Comparison of ENCODE assay signal across 24 cellular contexts in the genomic region with DNA sequence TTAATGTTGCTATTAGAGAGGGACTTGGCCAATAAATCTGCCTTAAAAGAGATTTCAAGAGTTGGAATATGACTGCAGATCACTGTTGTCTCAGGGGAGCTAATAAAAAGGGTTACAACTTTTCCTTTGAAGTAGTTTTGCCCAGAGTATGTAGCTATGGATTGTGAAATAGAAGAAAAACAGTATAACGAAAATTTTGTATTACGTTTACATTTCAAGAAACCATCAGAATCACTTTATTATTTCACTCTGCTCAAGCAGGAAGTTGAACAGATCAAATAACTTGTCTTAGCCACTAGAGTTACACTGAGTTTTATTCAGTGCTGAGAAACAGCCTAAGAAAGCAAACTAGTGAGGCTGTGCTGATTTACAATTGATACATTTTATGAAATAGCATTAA. TPM values are rescaled to one million over a fixed set of nuclear protein-coding genes. Genes with fewer than 3 reads are reported as not detected.
A peak's percentile ranks its signal among the peaks of the same experiment; 100 is the strongest.
DNase-seq lines count a peak whose midpoint lies in the region; ATAC-seq, FAIRE-seq and TF ChIP-seq lines count a peak whose summit lies in the region.
"Had no signal": no experiment of that assay in that cellular context is flagged by ENCODE, and none has a peak within 500 bp of the region (broad histone marks: within the 10 kb centered on the region; RNA-seq: fewer than 3 reads in every experiment).

No MANE protein-coding gene starts in this region.

- RAD21 ChIA-PET in GM12878 (lab: Charles Lee; ENCODE audit: unreplicated experiment), result no interaction called here

- H3K4me3 ChIP-seq in GM12878 (no peak overlapping the region), hepatocyte (no peak overlapping the region)
- H3K4me3 ChIP-seq: Peyer's patch, SJSA1 had no signal

- H3K27ac ChIP-seq in GM12878 (ENCODE audit: control insufficient read depth, insufficient read depth), result no peak overlapping the region
- no peak overlapping the region for H3K27ac ChIP-seq in hepatocyte
- H3K27ac ChIP-seq: HL-60, Peyer's patch, SJSA1 had no signal

- CTCF ChIA-PET in GM12878 (lab: Yijun Ruan, JAX), result no interaction called here

- no peaks in the 10 kb centered on the region for H3K9me2 ChIP-seq in hepatocyte (replicated peaks; ENCODE audit: insufficient read depth)

- no peak overlapping the region for H3K4me3 Mint-ChIP-seq in activated naive CD4-positive, alpha-beta T cell treated with anti-CD3 and anti-CD28 coated beads, Interleukin-2, amount 50 U/mL, for 24 hours
- H3K4me3 Mint-ChIP-seq: CD4-positive, alpha-beta memory T cell had no signal

- TF ChIP-seq CTCF in GM12878 (IDR thresholded peaks at IDR 0.05 in 2 of 3, conservative IDR thresholded peaks at IDR 0.05 in 1 of 3; ENCODE audit: control insufficient read depth in 2 of 3, extremely low read depth in 1 of 3, insufficient read depth in 1 of 3, low read depth in 3 of 3, low read length in 3 of 3) (no peak), hepatocyte (IDR thresholded peaks at IDR 0.05; ENCODE audit: poor library complexity) (no peak)

- no peak overlapping the region for H3K9ac ChIP-seq in GM12878 (ENCODE audit: control insufficient read depth, insufficient read depth, low read length)

- H3K9me3 ChIP-seq in GM12878 (replicated peaks; ENCODE audit: control insufficient read depth, insufficient read depth, low read length) (peaks cover 4% of the 10 kb centered on the region; the same call in 2 of the 3 replicates), hepatocyte (ENCODE audit: low read depth) (no peaks in the 10 kb centered on the region)
- H3K9me3 ChIP-seq: Peyer's patch, SJSA1 had no signal

- no peak for ATAC-seq in GM12878

- H3K36me3 ChIP-seq in GM12878 (ENCODE audit: control insufficient read depth in 2 of 2, insufficient read depth in 2 of 2, low read length in 1 of 2) (no peaks in the 10 kb centered on the region), hepatocyte (replicated peaks; ENCODE audit: insufficient read depth, low read depth) (no peaks in the 10 kb centered on the region)
- H3K36me3 ChIP-seq: Peyer's patch, SJSA1 had no signal

- H3K27me3 ChIP-seq in GM12878 (replicated peaks in 1 of 2; ENCODE audit: control insufficient read depth in 2 of 2, insufficient read depth in 2 of 2, low read length in 1 of 2), result no peaks in the 10 kb centered on the region
- H3K27me3 ChIP-seq in hepatocyte, result peaks cover 10% of the 10 kb centered on the region
- H3K27me3 ChIP-seq: Peyer's patch, SJSA1 had no signal

- no peak for FAIRE-seq in GM12878 (lab: Jason Lieb, UNC)
- no peak for FAIRE-seq in GM12892 (lab: Jason Lieb, UNC)
- FAIRE-seq: A204.1, GM12891, GM18507 had no signal

- no peaks in the 10 kb centered on the region for H3K36me3 Mint-ChIP-seq in activated naive CD4-positive, alpha-beta T cell treated with anti-CD3 and anti-CD28 coated beads, Interleukin-2, amount 50 U/mL, for 24 hours
- H3K36me3 Mint-ChIP-seq: CD4-positive, alpha-beta memory T cell had no signal

- H3K4me2 ChIP-seq in GM12878 (ENCODE audit: control insufficient read depth, insufficient read depth) (no peak overlapping the region), hepatocyte (no peak overlapping the region)

- DNase-seq in activated naive CD4-positive, alpha-beta T cell treated with anti-CD3 and anti-CD28 coated beads, Interleukin-2, amount 50 U/mL, for 16 hours, result no peak
- DNase-seq in GM12878 (ENCODE audit: low read depth, low spot score), result no peak
- DNase-seq in left kidney (ENCODE audit: low read depth, low spot score), result peak; percentile 7
- no peak for DNase-seq in GM12892 (ENCODE audit: insufficient read length)
- no peak for DNase-seq in effector CD8-positive, alpha-beta T cell (lab: John Stamatoyannopoulos, UW)
- DNase-seq in stimulated activated CD4-positive, alpha-beta T cell treated with anti-CD3 and anti-CD28 coated beads, Interleukin-4, amount 100 ng/mL, for 24 hours, result no peak
- DNase-seq in hepatocyte (ENCODE audit: low spot score), result no peak
- DNase-seq: CD4-positive, alpha-beta memory T cell; DMS153; EL; H7; NCI-H1105 treated with DMSO at 0.1 percent for 48 hours; NCI-H1694; NCI-H2081 treated with DMSO at 0.1 percent for 48 hours; NCI-H446 treated with DMSO at 0.1 percent for 48 hours; Peyer's patch had no signal

- POLR2A ChIA-PET in GM12878 (lab: Charles Lee), result interaction anchor here (0.9 to 1.6 kb wide), 3 partner anchors 10 to 72 kb away, joined by 3 to 5 read pairs (median 3); a partner anchor contains a TSS

- H3K4me1 Mint-ChIP-seq in activated naive CD4-positive, alpha-beta T cell treated with anti-CD3 and anti-CD28 coated beads, Interleukin-2, amount 50 U/mL, for 24 hours, result peaks cover 18% of the 10 kb centered on the region

- intact Hi-C loops in GM12878 (cut with micrococcal nuclease; ENCODE audit: unreplicated experiment), result no loop called here

- H2AFZ ChIP-seq in GM12878 (ENCODE audit: control insufficient read depth, low read depth, low read length) (peak overlapping the region; percentile 8; the same call in 1 of the 2 replicates), hepatocyte (no peak overlapping the region)

- TF ChIP-seq RAD21 in GM12878 (IDR thresholded peaks at IDR 0.05; ENCODE audit: insufficient read depth, low read depth, low read length), result no peak

- TF ChIP-seq EP300 in GM12878 (IDR thresholded peaks at IDR 0.05; ENCODE audit: borderline replicate concordance in 1 of 2, control insufficient read depth in 1 of 2, low read depth in 2 of 2, low read length in 2 of 2), result no peak

- H3K79me2 ChIP-seq in GM12878 (ENCODE audit: control insufficient read depth, insufficient read depth, low read length) (peaks cover 11% of the 10 kb centered on the region), hepatocyte (peaks cover 16% of the 10 kb centered on the region)

- no peaks in the 10 kb centered on the region for H3K9me3 Mint-ChIP-seq in activated naive CD4-positive, alpha-beta T cell treated with anti-CD3 and anti-CD28 coated beads, Interleukin-2, amount 50 U/mL, for 24 hours

- H3K4me1 ChIP-seq in GM12878 (ENCODE audit: control insufficient read depth, insufficient read depth, low read length), result no peaks in the 10 kb centered on the region
- H3K4me1 ChIP-seq in hepatocyte (ENCODE audit: insufficient read depth), result peaks cover 6% of the 10 kb centered on the region

- WGBS in GM12878 (ENCODE audit: insufficient coverage, insufficient replicate concordance, low lambda C conversion rate, missing lambda C conversion rate), result 32% methylated on average over 2 of the region's 2 CpGs
- 53% methylated on average over 2 of the region's 2 CpGs for WGBS in hepatocyte (ENCODE audit: low lambda C conversion rate, missing lambda C conversion rate)

- SMC1A ChIA-PET in GM12878 (lab: Charles Lee; ENCODE audit: uncharacterized antibody, unreplicated experiment), result interaction anchor here (1.2 to 1.6 kb wide), 3 partner anchors 10 to 17 kb away, joined by 3 to 6 read pairs (median 4); a partner anchor contains a TSS

- no TSS peak for BruUV-seq in GM12878 (replicated peaks; lab: Mats Ljungman, UMichigan)

- no peaks in the 10 kb centered on the region for H4K20me1 ChIP-seq in GM12878 (ENCODE audit: control insufficient read depth, insufficient read depth)
- H4K20me1 ChIP-seq in hepatocyte (ENCODE audit: insufficient read depth, poor library complexity, severe bottlenecking), result no peaks in the 10 kb centered on the region

- no peak for TF ChIP-seq POLR2A in GM12878 (IDR thresholded peaks at IDR 0.05; ENCODE audit: low read depth, low read length)
- no peak for TF ChIP-seq POLR2A in GM12892 (IDR thresholded peaks at IDR 0.05; ENCODE audit: low read depth, low read length)

- in situ Hi-C loops in GM12878 (cut with MboI), result no loop called here

- peak overlapping the region; percentile 15 for H3K27ac Mint-ChIP-seq in activated naive CD4-positive, alpha-beta T cell treated with anti-CD3 and anti-CD28 coated beads, Interleukin-2, amount 50 U/mL, for 24 hours
- H3K27ac Mint-ChIP-seq: CD4-positive, alpha-beta memory T cell; IgD-negative memory B cell had no signal

- H3K27me3 Mint-ChIP-seq in activated naive CD4-positive, alpha-beta T cell treated with anti-CD3 and anti-CD28 coated beads, Interleukin-2, amount 50 U/mL, for 24 hours, result no peaks in the 10 kb centered on the region

RNA-seq across cellular contexts. Expression of a gene that starts 3.0 kb away (rescaled TPM):
- 36.7 and 38.1 TPM in 2 replicates for total RNA-seq in GM12878 (2013; cell fraction: nucleolus; rRNA removed)
- 4.5 and 8.7 TPM in 2 replicates for total RNA-seq in GM12878 (2014; rRNA removed)
- total RNA-seq in GM12878 (2014; rRNA removed; fragmentation: Illumina TruSeq; extraction: Trizol), result 7.4 and 7.6 TPM in 2 replicates
- total RNA-seq in GM12878 (2021), result 5.4 and 7.4 TPM in 2 replicates
- polyA plus RNA-seq in GM12878 (2011; ENCODE audit: low read depth), result 6.4 TPM
- 13.3 and 14.1 TPM in 2 replicates for polyA plus RNA-seq in GM12878 (2011; rRNA removed)
- polyA plus RNA-seq in GM12878 (2011; cell fraction: cytosol; rRNA removed), result 6.2 and 8.1 TPM in 2 replicates
- polyA plus RNA-seq in GM12878 (2011; cell fraction: nucleus; rRNA removed), result 19.6 and 26.9 TPM in 2 replicates
- 6.0 and 7.3 TPM in 2 replicates for polyA plus RNA-seq in GM12878 (2012)
- polyA plus RNA-seq in GM12878 (2014; fragmentation: Illumina TruSeq; extraction: Trizol), result 8.9 and 14.6 TPM in 2 replicates
- 1 to 10 TPM; 4.6 to 5.4 TPM for polyA plus RNA-seq in GM12878 (2014; fragmentation: Nextera tagmentation; extraction: Ambion mirVana)
- polyA plus RNA-seq in GM12878 (2014; rRNA removed), result 5.6 and 6.9 TPM in 2 replicates
- polyA plus RNA-seq in GM12878 (2016; fragmentation: Nextera tagmentation; extraction: Ambion mirVana), result 1 to 10 TPM; 5.9 to 6.0 TPM
- polyA minus RNA-seq in GM12878 (2011; rRNA and poly(A)+ RNA removed), result 16.2 and 18.3 TPM in 2 replicates
- 1.7 and 2.7 TPM in 2 replicates for polyA minus RNA-seq in GM12878 (2011; cell fraction: cytosol; rRNA and poly(A)+ RNA removed)
- polyA minus RNA-seq in GM12878 (2011; cell fraction: nucleus; rRNA and poly(A)+ RNA removed), result 7.9 and 10.4 TPM in 2 replicates
- 9.0 TPM for polyA plus RNA-seq in GM12892 (2012; ENCODE audit: missing spikeins)
- total RNA-seq in hepatocyte, result 14.7 and 24.4 TPM in 2 replicates
- 7.6 and 7.8 TPM in 2 replicates for polyA plus RNA-seq in hepatocyte

RNA-seq across cellular contexts. Expression of a gene that starts 4.8 kb away (rescaled TPM):
- total RNA-seq in GM12878 (2013; cell fraction: nucleolus; rRNA removed), result 0.29 TPM in 1 of 2 replicates, not detected in the other
- total RNA-seq in GM12878 (2014; rRNA removed), result 0.16 and 0.17 TPM in 2 replicates
- 0.27 and 0.32 TPM in 2 replicates for total RNA-seq in GM12878 (2014; rRNA removed; fragmentation: Illumina TruSeq; extraction: Trizol)
- total RNA-seq in GM12878 (2021), result 0.11 and 0.18 TPM in 2 replicates
- not detected for polyA plus RNA-seq in GM12878 (2011; ENCODE audit: low read depth)
- not detected in 2 replicates for polyA plus RNA-seq in GM12878 (2011; rRNA removed)
- polyA plus RNA-seq in GM12878 (2011; cell fraction: cytosol; rRNA removed), result not detected in 2 replicates
- polyA plus RNA-seq in GM12878 (2011; cell fraction: nucleus; rRNA removed), result 0.07 TPM in 1 of 2 replicates, not detected in the other
- polyA plus RNA-seq in GM12878 (2012), result 0.09 and 0.21 TPM in 2 replicates
- polyA plus RNA-seq in GM12878 (2014; fragmentation: Illumina TruSeq; extraction: Trizol), result 0.15 and 0.29 TPM in 2 replicates
- under 1 TPM; 0.10 to 0.22 TPM for polyA plus RNA-seq in GM12878 (2014; fragmentation: Nextera tagmentation; extraction: Ambion mirVana)
- polyA plus RNA-seq in GM12878 (2014; rRNA removed), result 0.27 and 0.31 TPM in 2 replicates
- under 1 TPM; 0.19 to 0.48 TPM for polyA plus RNA-seq in GM12878 (2016; fragmentation: Nextera tagmentation; extraction: Ambion mirVana)
- not detected in 2 replicates for polyA minus RNA-seq in GM12878 (2011; rRNA and poly(A)+ RNA removed)
- polyA minus RNA-seq in GM12878 (2011; cell fraction: cytosol; rRNA and poly(A)+ RNA removed), result not detected in 2 replicates
- not detected in 2 replicates for polyA minus RNA-seq in GM12878 (2011; cell fraction: nucleus; rRNA and poly(A)+ RNA removed)
- not detected for polyA plus RNA-seq in GM12892 (2012; ENCODE audit: missing spikeins)
- 0.17 TPM in 1 of 2 replicates, not detected in the other for total RNA-seq in hepatocyte
- not detected in 2 replicates for polyA plus RNA-seq in hepatocyte
- total RNA-seq: H7, HT1080, Peyer's patch, SJSA1 had no signal

RNA-seq across cellular contexts. Expression of a gene that starts 11.9 kb away (rescaled TPM):
- 7.5 and 8.4 TPM in 2 replicates for total RNA-seq in GM12878 (2013; cell fraction: nucleolus; rRNA removed)
- total RNA-seq in GM12878 (2014; rRNA removed) (4.4 and 5.8 TPM in 2 replicates), GM12878 (2014; rRNA removed; fragmentation: Illumina TruSeq; extraction: Trizol) (5.8 and 6.1 TPM in 2 replicates), GM12878 (2021) (5.8 and 6.4 TPM in 2 replicates), hepatocyte (3.1 and 4.3 TPM in 2 replicates)
- 2.7 TPM for polyA plus RNA-seq in GM12878 (2011; ENCODE audit: low read depth)
- polyA plus RNA-seq in GM12878 (2011; rRNA removed) (5.5 and 7.0 TPM in 2 replicates), GM12878 (2014; fragmentation: Illumina TruSeq; extraction: Trizol) (6.5 and 7.4 TPM in 2 replicates), GM12878 (2014; fragmentation: Nextera tagmentation; extraction: Ambion mirVana) (1 to 10 TPM; 3.0 to 3.3 TPM), GM12878 (2014; rRNA removed) (4.3 and 4.8 TPM in 2 replicates), GM12878 (2016; fragmentation: Nextera tagmentation; extraction: Ambion mirVana) (1 to 10 TPM; 4.9 to 5.1 TPM), hepatocyte (3.1 and 3.5 TPM in 2 replicates)
- polyA plus RNA-seq in GM12878 (2011; cell fraction: cytosol; rRNA removed), result 3.2 and 3.9 TPM in 2 replicates
- 4.3 and 4.9 TPM in 2 replicates for polyA plus RNA-seq in GM12878 (2011; cell fraction: nucleus; rRNA removed)
- polyA plus RNA-seq in GM12878 (2012), result 3.3 and 5.0 TPM in 2 replicates
- 6.5 and 7.1 TPM in 2 replicates for polyA minus RNA-seq in GM12878 (2011; rRNA and poly(A)+ RNA removed)
- 2.7 and 3.2 TPM in 2 replicates for polyA minus RNA-seq in GM12878 (2011; cell fraction: cytosol; rRNA and poly(A)+ RNA removed)
- 3.7 and 4.2 TPM in 2 replicates for polyA minus RNA-seq in GM12878 (2011; cell fraction: nucleus; rRNA and poly(A)+ RNA removed)
- polyA plus RNA-seq in GM12892 (2012; ENCODE audit: missing spikeins), result 3.9 TPM

RNA-seq across cellular contexts. Expression of a gene that starts 17.4 kb away (rescaled TPM):
- total RNA-seq in GM12878 (2013; cell fraction: nucleolus; rRNA removed), result 6.6 and 7.0 TPM in 2 replicates
- total RNA-seq in GM12878 (2014; rRNA removed) (3.7 and 4.4 TPM in 2 replicates), GM12878 (2014; rRNA removed; fragmentation: Illumina TruSeq; extraction: Trizol) (3.9 and 4.2 TPM in 2 replicates), GM12878 (2021) (3.0 and 3.7 TPM in 2 replicates), hepatocyte (5.1 and 6.2 TPM in 2 replicates)
- 1.3 TPM for polyA plus RNA-seq in GM12878 (2011; ENCODE audit: low read depth)
- polyA plus RNA-seq in GM12878 (2011; rRNA removed) (1.9 and 2.5 TPM in 2 replicates), GM12878 (2014; fragmentation: Illumina TruSeq; extraction: Trizol) (4.4 and 4.8 TPM in 2 replicates), GM12878 (2014; fragmentation: Nextera tagmentation; extraction: Ambion mirVana) (1 to 10 TPM; 2.0 to 2.2 TPM), GM12878 (2014; rRNA removed) (2.9 and 3.8 TPM in 2 replicates), GM12878 (2016; fragmentation: Nextera tagmentation; extraction: Ambion mirVana) (1 to 10 TPM; 4.5 to 4.9 TPM), hepatocyte (2.5 and 3.1 TPM in 2 replicates)
- 1.0 and 1.5 TPM in 2 replicates for polyA plus RNA-seq in GM12878 (2011; cell fraction: cytosol; rRNA removed)
- 3.1 and 3.6 TPM in 2 replicates for polyA plus RNA-seq in GM12878 (2011; cell fraction: nucleus; rRNA removed)
- 1.5 and 1.7 TPM in 2 replicates for polyA plus RNA-seq in GM12878 (2012)
- 1.0 and 2.0 TPM in 2 replicates for polyA minus RNA-seq in GM12878 (2011; rRNA and poly(A)+ RNA removed)
- polyA minus RNA-seq in GM12878 (2011; cell fraction: cytosol; rRNA and poly(A)+ RNA removed), result 0.83 and 0.94 TPM in 2 replicates
- polyA minus RNA-seq in GM12878 (2011; cell fraction: nucleus; rRNA and poly(A)+ RNA removed), result 1.1 TPM in 2 replicates
- 3.0 TPM for polyA plus RNA-seq in GM12892 (2012; ENCODE audit: missing spikeins)

RNA-seq across cellular contexts. Expression of a gene that starts 38.9 kb away (rescaled TPM):
- 57.9 and 64.7 TPM in 2 replicates for total RNA-seq in GM12878 (2013; cell fraction: nucleolus; rRNA removed)
- total RNA-seq in GM12878 (2014; rRNA removed) (17.8 and 20.9 TPM in 2 replicates), GM12878 (2014; rRNA removed; fragmentation: Illumina TruSeq; extraction: Trizol) (22.6 and 23.4 TPM in 2 replicates), GM12878 (2021) (16.6 and 17.0 TPM in 2 replicates), hepatocyte (12.1 and 12.2 TPM in 2 replicates)
- polyA plus RNA-seq in GM12878 (2011; ENCODE audit: low read depth), result 8.5 TPM
- polyA plus RNA-seq in GM12878 (2011; rRNA removed) (28.7 and 29.2 TPM in 2 replicates), GM12878 (2014; fragmentation: Illumina TruSeq; extraction: Trizol) (22.8 and 25.3 TPM in 2 replicates), GM12878 (2014; fragmentation: Nextera tagmentation; extraction: Ambion mirVana) (10 to 100 TPM; 10.2 to 12.4 TPM), GM12878 (2014; rRNA removed) (16.9 and 22.5 TPM in 2 replicates), GM12878 (2016; fragmentation: Nextera tagmentation; extraction: Ambion mirVana) (10 to 100 TPM in 1 of 2 experiments, 1 to 10 TPM in 1; 8.1 to 10.4 TPM), hepatocyte (7.4 and 8.0 TPM in 2 replicates)
- 16.7 and 18.9 TPM in 2 replicates for polyA plus RNA-seq in GM12878 (2011; cell fraction: cytosol; rRNA removed)
- 26.2 and 30.2 TPM in 2 replicates for polyA plus RNA-seq in GM12878 (2011; cell fraction: nucleus; rRNA removed)
- 7.0 and 9.1 TPM in 2 replicates for polyA plus RNA-seq in GM12878 (2012)
- polyA minus RNA-seq in GM12878 (2011; rRNA and poly(A)+ RNA removed), result 28.9 and 32.7 TPM in 2 replicates
- 3.6 and 3.9 TPM in 2 replicates for polyA minus RNA-seq in GM12878 (2011; cell fraction: cytosol; rRNA and poly(A)+ RNA removed)
- 27.8 and 40.8 TPM in 2 replicates for polyA minus RNA-seq in GM12878 (2011; cell fraction: nucleus; rRNA and poly(A)+ RNA removed)
- 10.0 TPM for polyA plus RNA-seq in GM12892 (2012; ENCODE audit: missing spikeins)
